ENCODE assay signal across 26 cellular contexts in genomic region chr3:98681486-98681885, GRCh38.
DNase-seq lines count a peak whose midpoint lies in the region; ATAC-seq, FAIRE-seq and TF ChIP-seq lines count a peak whose summit lies in the region.
"Had no signal": no experiment of that assay in that cellular context is flagged by ENCODE, and none has a peak within 500 bp of the region (broad histone marks: within the 10 kb centered on the region; RNA-seq: fewer than 3 reads in every experiment).

No MANE protein-coding gene starts in this region.

- no peak overlapping the region for H2BK120ac ChIP-seq in trophoblast cell (ENCODE audit: insufficient read depth, low read length, poor library complexity)

- H4K12ac ChIP-seq in trophoblast cell (ENCODE audit: low read depth, low read length): no peak overlapping the region

- no peak overlapping the region for H3K27ac Mint-ChIP-seq in naive thymus-derived CD4-positive, alpha-beta T cell
- H3K27ac Mint-ChIP-seq: CD4-positive, alpha-beta memory T cell; CD4-positive, CD25-positive, alpha-beta regulatory T cell; CD8-positive, alpha-beta memory T cell had no signal

- ATAC-seq in HepG2 (no peak; the same call in 2 of the 3 replicates), right lobe of liver (no peak)
- ATAC-seq in naive thymus-derived CD4-positive, alpha-beta T cell: no peak
- ATAC-seq: GM12878 had no signal

- H3K27me3 ChIP-seq in HepG2 (ENCODE audit: control insufficient read depth in 1 of 2, insufficient read depth in 2 of 2, low read length in 2 of 2) (no peaks in the 10 kb centered on the region), right lobe of liver (no peaks in the 10 kb centered on the region), trophoblast cell (ENCODE audit: insufficient read depth, low read length) (no peaks in the 10 kb centered on the region)
- H3K27me3 ChIP-seq in naive thymus-derived CD4-positive, alpha-beta T cell (ENCODE audit: control insufficient read depth in 2 of 2, insufficient read depth in 2 of 2, low read length in 2 of 2): no peaks in the 10 kb centered on the region
- H3K27me3 ChIP-seq: BE2C, BLaER1 had no signal

- H3K4me1 ChIP-seq in HepG2 (ENCODE audit: insufficient read depth, low read length) (peaks cover 14% of the 10 kb centered on the region), right lobe of liver (no peaks in the 10 kb centered on the region), trophoblast cell (ENCODE audit: control insufficient read depth in 1 of 2, insufficient read depth in 2 of 2, low read length in 2 of 2) (no peaks in the 10 kb centered on the region)
- H3K4me1 ChIP-seq in naive thymus-derived CD4-positive, alpha-beta T cell (ENCODE audit: control insufficient read depth in 2 of 2, insufficient read depth in 2 of 2, low read length in 2 of 2): no peaks in the 10 kb centered on the region
- H3K4me1 ChIP-seq: BE2C, BLaER1 had no signal

- no peak overlapping the region for H2AK5ac ChIP-seq in trophoblast cell (ENCODE audit: low read length)

- H3K79me1 ChIP-seq in trophoblast cell (ENCODE audit: low read length): no peaks in the 10 kb centered on the region

- peaks cover 0 to 4% (median 0%) of the 10 kb centered on the region in 11 donors for H3K9me3 Mint-ChIP-seq in naive thymus-derived CD4-positive, alpha-beta T cell
- H3K9me3 Mint-ChIP-seq: CD8-positive, alpha-beta memory T cell had no signal

- H4K20me1 ChIP-seq in HepG2 (ENCODE audit: insufficient read depth, low read length): no peaks in the 10 kb centered on the region
- H4K20me1 ChIP-seq: BLaER1 had no signal

- H3K9ac ChIP-seq in HepG2 (ENCODE audit: insufficient read depth, low read depth, low read length): no peak overlapping the region
- no peak overlapping the region for H3K9ac ChIP-seq in trophoblast cell (ENCODE audit: low read length)
- H3K9ac ChIP-seq: BLaER1 had no signal

- peaks cover 0 to 15% (median 5%) of the 10 kb centered on the region in 5 donors for H3K27me3 Mint-ChIP-seq in naive thymus-derived CD4-positive, alpha-beta T cell

- BruUV-seq in HepG2 (replicated peaks; lab: Mats Ljungman, UMichigan): no TSS peak

- H3K4me3 ChIP-seq in HepG2 (replicated peaks in 1 of 3; ENCODE audit: insufficient read depth in 1 of 3, low read depth in 2 of 3, low read length in 3 of 3) (no peak overlapping the region), right lobe of liver (no peak overlapping the region), trophoblast cell (ENCODE audit: low read depth, low read length) (peak overlapping the region; percentile 27)
- H3K4me3 ChIP-seq in naive thymus-derived CD4-positive, alpha-beta T cell (ENCODE audit: low read length): no peak overlapping the region
- H3K4me3 ChIP-seq: BLaER1, GM12878 had no signal

- H3K36me3 ChIP-seq in HepG2 (replicated peaks in 1 of 2; ENCODE audit: control insufficient read depth in 1 of 2, insufficient read depth in 2 of 2, low read length in 2 of 2) (no peaks in the 10 kb centered on the region), right lobe of liver (no peaks in the 10 kb centered on the region), trophoblast cell (ENCODE audit: control insufficient read depth in 1 of 2, insufficient read depth in 2 of 2, low read length in 2 of 2) (no peaks in the 10 kb centered on the region)
- H3K36me3 ChIP-seq in naive thymus-derived CD4-positive, alpha-beta T cell (ENCODE audit: control insufficient read depth in 2 of 3, insufficient read depth in 3 of 3, low read length in 3 of 3): no peaks in the 10 kb centered on the region
- H3K36me3 ChIP-seq: BE2C, BLaER1 had no signal

- peaks cover 0 to 2% (median 0%) of the 10 kb centered on the region in 7 donors for H3K4me1 Mint-ChIP-seq in naive thymus-derived CD4-positive, alpha-beta T cell
- H3K4me1 Mint-ChIP-seq: CD14-positive monocyte; CD4-positive, alpha-beta memory T cell; CD4-positive, CD25-positive, alpha-beta regulatory T cell; CD8-positive, alpha-beta memory T cell had no signal

- no peak for TF ChIP-seq CTCF in HepG2 (CRISPR knock-in tag; IDR thresholded peaks at IDR 0.05)
- no peak for TF ChIP-seq CTCF in right lobe of liver (IDR thresholded peaks at IDR 0.05)

- TF ChIP-seq RAD21 in HepG2 (CRISPR knock-in tag; IDR thresholded peaks at IDR 0.05): no peak

- no peak for DNase-seq in HepG2 (ENCODE audit: low spot score)
- DNase-seq in right lobe of liver: no peak
- peak; percentile 21 for DNase-seq in HT-29 (ENCODE audit: low spot score)
- no peak for DNase-seq in trophoblast cell
- DNase-seq in NCI-H1092 treated with DMSO at 0.1 percent for 48 hours (lab: John Stamatoyannopoulos, UW): no peak
- DNase-seq in naive thymus-derived CD4-positive, alpha-beta T cell: no peak
- DNase-seq: ACHN; BE2C; C1 segment of cervical spinal cord; CD4-positive, alpha-beta memory T cell; CD4-positive, CD25-positive, alpha-beta regulatory T cell; CD8-positive, alpha-beta memory T cell; COR-L47; DMS 273 treated with DMSO at 0.1 percent for 48 hours; DMS153; DMS53; DMS79; DND-41; GDM1 had no signal

- in situ Hi-C loops in HepG2 (cut with HindIII; ENCODE audit: extremely low pct_ligation_motif_present, low pct_unique_long_range_greater_than_20kb): no loop called here

- H2AFZ ChIP-seq in HepG2 (ENCODE audit: low read length) (no peak overlapping the region), trophoblast cell (ENCODE audit: insufficient read depth, low read length, poor library complexity) (no peak overlapping the region)

- H3K27ac ChIP-seq in HepG2 (ENCODE audit: extremely low read length, insufficient read depth, low read length) (no peak overlapping the region), right lobe of liver (no peak overlapping the region), trophoblast cell (ENCODE audit: low read depth, low read length) (no peak overlapping the region)
- no peak overlapping the region for H3K27ac ChIP-seq in naive thymus-derived CD4-positive, alpha-beta T cell (ENCODE audit: low read depth, low read length)
- H3K27ac ChIP-seq: 22Rv1, BLaER1 had no signal

- CTCF ChIA-PET in HepG2 (lab: Yijun Ruan, JAX; ENCODE audit: low intra/inter-chr PET ratio, low total read pairs): interaction anchor here (1.6 kb wide), 1 partner anchor 131 kb away, joined by 4 read pairs; no protein-coding TSS in a partner anchor
- CTCF ChIA-PET in naive thymus-derived CD4-positive, alpha-beta T cell (lab: Charles Lee): no interaction called here

- H2BK12ac ChIP-seq in trophoblast cell (ENCODE audit: low read length): no peak overlapping the region

- H3K18ac ChIP-seq in trophoblast cell (ENCODE audit: low read length): no peak overlapping the region

- H3K9me3 ChIP-seq in HepG2 (ENCODE audit: low read length): no peaks in the 10 kb centered on the region
- no peaks in the 10 kb centered on the region for H3K9me3 ChIP-seq in right lobe of liver
- H3K9me3 ChIP-seq in trophoblast cell (ENCODE audit: insufficient read depth, low read depth, low read length): no peaks in the 10 kb centered on the region
- H3K9me3 ChIP-seq in naive thymus-derived CD4-positive, alpha-beta T cell (ENCODE audit: control insufficient read depth in 2 of 3, low read length in 3 of 3): no peaks in the 10 kb centered on the region
- H3K9me3 ChIP-seq: BE2C, BLaER1 had no signal

- no peak for TF ChIP-seq POLR2A in HepG2 (IDR thresholded peaks at IDR 0.05; ENCODE audit: insufficient read depth in 1 of 2, low read depth in 2 of 2, low read length in 2 of 2)
- TF ChIP-seq POLR2A in right lobe of liver (IDR thresholded peaks at IDR 0.05): no peak

- H3K4me3 Mint-ChIP-seq in naive thymus-derived CD4-positive, alpha-beta T cell: no peak overlapping the region
- H3K4me3 Mint-ChIP-seq: CD14-positive monocyte; CD4-positive, alpha-beta memory T cell; CD4-positive, CD25-positive, alpha-beta regulatory T cell; CD8-positive, alpha-beta memory T cell had no signal

- H3K36me3 Mint-ChIP-seq in naive thymus-derived CD4-positive, alpha-beta T cell: no peaks in the 10 kb centered on the region
- H3K36me3 Mint-ChIP-seq: CD14-positive monocyte; CD4-positive, alpha-beta memory T cell; CD4-positive, CD25-positive, alpha-beta regulatory T cell; CD8-positive, alpha-beta memory T cell had no signal

- 60% methylated on average over 7 of the region's 7 CpGs for WGBS in HepG2 (ENCODE audit: low lambda C conversion rate)
- WGBS in right lobe of liver (ENCODE audit: insufficient coverage, low coverage, low lambda C conversion rate, missing lambda C conversion rate): 93% methylated on average over 3 of the region's 7 CpGs
- WGBS in trophoblast cell (ENCODE audit: extremely low coverage, insufficient coverage, insufficient read length): no CpG with 5 or more reads among the region's 7 CpGs

- TF ChIP-seq EP300 in HepG2 (IDR thresholded peaks at IDR 0.05; ENCODE audit: low read depth in 2 of 2, low read length in 2 of 2): no peak
- TF ChIP-seq EP300 in HepG2 (CRISPR knock-in tag; IDR thresholded peaks at IDR 0.05; ENCODE audit: borderline replicate concordance): no peak

- no peak overlapping the region for H3K23ac ChIP-seq in trophoblast cell (ENCODE audit: low read length)

- intact Hi-C loops in HepG2 (cut with micrococcal nuclease; ENCODE audit: unreplicated experiment) (loop anchor here (5.0 kb wide), 2 partner anchors 116 to 131 kb away; no protein-coding TSS in a partner anchor), right lobe of liver (cut with DNase I) (no loop called here)
- intact Hi-C loops in naive thymus-derived CD4-positive, alpha-beta T cell (cut with micrococcal nuclease): no loop called here

- H3K14ac ChIP-seq in trophoblast cell (ENCODE audit: low read length): no peak overlapping the region

- H4K8ac ChIP-seq in trophoblast cell (ENCODE audit: low read depth, low read length): no peak overlapping the region

- no peak overlapping the region for H4K91ac ChIP-seq in trophoblast cell (ENCODE audit: low read depth, low read length)

- no peak overlapping the region for H2BK5ac ChIP-seq in trophoblast cell (ENCODE audit: low read depth, low read length, poor library complexity)

- H3K4ac ChIP-seq in trophoblast cell (ENCODE audit: low read depth, low read length): no peak overlapping the region

- no peak for FAIRE-seq in HepG2 (lab: Jason Lieb, UNC)
- FAIRE-seq: A204.1, GM12878, GM12892, GM18507 had no signal

- H3K79me2 ChIP-seq in HepG2 (ENCODE audit: insufficient read depth, low read length) (no peaks in the 10 kb centered on the region), trophoblast cell (ENCODE audit: control insufficient read depth, insufficient read depth, low read length, poor library complexity) (no peaks in the 10 kb centered on the region)

- POLR2A ChIA-PET in HepG2 (lab: Yijun Ruan, JAX): no interaction called here
- POLR2A ChIA-PET in naive thymus-derived CD4-positive, alpha-beta T cell (lab: Charles Lee): no interaction called here

- H3K4me2 ChIP-seq in HepG2 (ENCODE audit: low read depth, low read length) (peak overlapping the region; percentile 53; the same call in 1 of the 2 replicates), trophoblast cell (ENCODE audit: low read length) (no peak overlapping the region)
- H3K4me2 ChIP-seq: BLaER1 had no signal
